In genomic region chr2:148534416-148535205, GRCh38 we compare ENCODE assay signal across 17 cellular contexts.
A peak's percentile ranks its signal among the peaks of the same experiment; 100 is the strongest.
DNase-seq lines count a peak whose midpoint lies in the region; ATAC-seq and TF ChIP-seq lines count a peak whose summit lies in the region.
"Had no signal": no experiment of that assay in that cellular context is flagged by ENCODE, and none has a peak within 500 bp of the region (broad histone marks: within the 10 kb centered on the region; RNA-seq: fewer than 3 reads in every experiment).

No MANE protein-coding gene starts in this region.

- no peak overlapping the region for H3K4me3 ChIP-seq in IMR-90 (ENCODE audit: insufficient read depth, low read depth, low read length)
- no peak overlapping the region for H3K4me3 ChIP-seq in adipocyte (ENCODE audit: low read length)
- H3K4me3 ChIP-seq in retinal pigment epithelial cell (ENCODE audit: low read length): no peak overlapping the region

- no peak for TF ChIP-seq POLR2A in IMR-90 (IDR thresholded peaks at IDR 0.05; ENCODE audit: low read depth, low read length)

- H4K8ac ChIP-seq in IMR-90 (ENCODE audit: low read depth in 2 of 2, low read length in 2 of 2): no peak overlapping the region

- no peak overlapping the region for H2BK20ac ChIP-seq in IMR-90 (ENCODE audit: low read depth, low read length)

- no peaks in the 10 kb centered on the region for H3K9me3 ChIP-seq in IMR-90 (ENCODE audit: control insufficient read depth, insufficient read depth, low read length)
- no peaks in the 10 kb centered on the region for H3K9me3 ChIP-seq in adipocyte (ENCODE audit: control insufficient read depth, low read length)

- no peak overlapping the region for H4K91ac ChIP-seq in IMR-90 (ENCODE audit: insufficient read depth, low read depth, low read length)

- H2BK5ac ChIP-seq in IMR-90 (ENCODE audit: low read depth, low read length, poor library complexity, severe bottlenecking): no peak overlapping the region

- no peak overlapping the region for H2BK120ac ChIP-seq in IMR-90 (ENCODE audit: low read depth, low read length)

- peaks cover 69% of the 10 kb centered on the region for H3K4me1 Mint-ChIP-seq in stimulated activated naive CD8-positive, alpha-beta T cell treated with anti-CD3 and anti-CD28 coated beads, Interleukin-15, amount 100 ng/mL, for 72 hours

- H3K18ac ChIP-seq in IMR-90 (ENCODE audit: low read depth, low read length): no peak overlapping the region

- dilution Hi-C loops in IMR-90 (cut with HindIII; ENCODE audit: low sequenced_read_pairs, unreplicated experiment): no loop called here

- H2AK9ac ChIP-seq in IMR-90 (replicated peaks; ENCODE audit: low read depth, low read length, poor library complexity): no peak overlapping the region

- TF ChIP-seq CTCF in IMR-90 (conservative IDR thresholded peaks at IDR 0.05; ENCODE audit: low read depth, low read length): no peak
- TF ChIP-seq CTCF in retinal pigment epithelial cell (conservative IDR thresholded peaks at IDR 0.05; ENCODE audit: low read depth, low read length): peak; percentile 39

- no peaks in the 10 kb centered on the region for H3K9me3 Mint-ChIP-seq in stimulated activated naive CD8-positive, alpha-beta T cell treated with anti-CD3 and anti-CD28 coated beads, Interleukin-15, amount 100 ng/mL, for 72 hours
- H3K9me3 Mint-ChIP-seq: CD8-positive, alpha-beta T cell; H9; natural killer cell treated with Interleukin-12 subunit alpha and Interleukin-12 subunit beta and Interleukin-15 and Interleukin-18, amount 100 ng/mL, for 72 hours had no signal

- BruUV-seq in IMR-90 (replicated peaks; lab: Mats Ljungman, UMichigan): no TSS peak

- H3K4me1 ChIP-seq in IMR-90 (ENCODE audit: control insufficient read depth, insufficient read depth, low read length) (no peaks in the 10 kb centered on the region), adipocyte (ENCODE audit: control insufficient read depth, insufficient read depth, low read length) (no peaks in the 10 kb centered on the region)

- H3K23ac ChIP-seq in IMR-90 (ENCODE audit: low read depth, low read length): no peak overlapping the region

- H3K9me1 ChIP-seq in IMR-90 (ENCODE audit: insufficient read depth, low read length): no peaks in the 10 kb centered on the region

- H3K9ac ChIP-seq in IMR-90 (ENCODE audit: low read depth, low read length) (no peak overlapping the region), adipocyte (ENCODE audit: low read length) (no peak overlapping the region)

- H2AK5ac ChIP-seq in IMR-90 (ENCODE audit: low read depth, low read length): no peak overlapping the region

- no CpG with 5 or more reads among the region's 12 CpGs for WGBS in IMR-90 (ENCODE audit: extremely low coverage in 2 of 2, insufficient read length in 1 of 2), 2 experiments

- CTCF ChIA-PET in IMR-90 (lab: Yijun Ruan, JAX): no interaction called here

- H2BK15ac ChIP-seq in IMR-90 (ENCODE audit: low read depth, low read length): no peak overlapping the region

- ATAC-seq in IMR-90 (ENCODE audit: low read depth): peak; percentile 28; the same call in 1 of the 2 replicates
- peak; percentile 86 for ATAC-seq in left ventricle myocardium superior
- ATAC-seq in stimulated activated naive CD8-positive, alpha-beta T cell treated with anti-CD3 and anti-CD28 coated beads, Interleukin-15, amount 100 ng/mL, for 72 hours: no peak
- no peak for ATAC-seq in GM18868 (IDR thresholded peaks at IDR 0.05; ENCODE audit: unreplicated experiment)
- ATAC-seq: CD8-positive, alpha-beta T cell; natural killer cell treated with Interleukin-12 subunit alpha and Interleukin-12 subunit beta and Interleukin-15 and Interleukin-18, amount 100 ng/mL, for 72 hours had no signal

- H3K14ac ChIP-seq in IMR-90 (replicated peaks; ENCODE audit: low read depth, low read length): no peak overlapping the region

- H3K4me3 Mint-ChIP-seq in stimulated activated naive CD8-positive, alpha-beta T cell treated with anti-CD3 and anti-CD28 coated beads, Interleukin-15, amount 100 ng/mL, for 72 hours: no peak overlapping the region
- H3K4me3 Mint-ChIP-seq: CD8-positive, alpha-beta T cell; H9; natural killer cell treated with Interleukin-12 subunit alpha and Interleukin-12 subunit beta and Interleukin-15 and Interleukin-18, amount 100 ng/mL, for 72 hours had no signal

- H3K56ac ChIP-seq in IMR-90 (ENCODE audit: extremely low read depth, insufficient read depth, low read length): no peak overlapping the region

- H3K27me3 Mint-ChIP-seq in stimulated activated naive CD8-positive, alpha-beta T cell treated with anti-CD3 and anti-CD28 coated beads, Interleukin-15, amount 100 ng/mL, for 72 hours: no peaks in the 10 kb centered on the region

- no peak overlapping the region for H3K4me2 ChIP-seq in IMR-90 (ENCODE audit: low read depth, low read length)

- no peaks in the 10 kb centered on the region for H3K36me3 ChIP-seq in IMR-90 (ENCODE audit: control insufficient read depth, insufficient read depth, low read length)
- no peaks in the 10 kb centered on the region for H3K36me3 ChIP-seq in adipocyte (ENCODE audit: control insufficient read depth, insufficient read depth, low read length, severe bottlenecking)

- no peaks in the 10 kb centered on the region for H3K79me1 ChIP-seq in IMR-90 (ENCODE audit: low read depth in 1 of 2, low read length in 2 of 2)

- DNase-seq in IMR-90 (no peak), adipocyte (ENCODE audit: low read depth) (peak; percentile 6), left ventricle myocardium superior (peak; percentile 59), retinal pigment epithelial cell (ENCODE audit: low read depth) (no peak), DMS153 (lab: John Stamatoyannopoulos, UW) (no peak)
- no peak for DNase-seq in stimulated activated naive CD8-positive, alpha-beta T cell treated with anti-CD3 and anti-CD28 coated beads, Interleukin-15, amount 100 ng/mL, for 72 hours
- DNase-seq in stimulated activated naive CD4-positive, alpha-beta T cell treated with Interleukin-2 at 50 U/mL for 16 hours (lab: John Stamatoyannopoulos, UW): no peak
- DNase-seq: activated CD4-positive, CD25-positive, alpha-beta regulatory T cell treated with anti-CD3 and anti-CD28 coated beads, Interleukin-2, amount 50 U/mL, for 72 hours; CD8-positive, alpha-beta T cell; effector CD8-positive, alpha-beta T cell; GF-D8; H9; kidney glomerular epithelial cell; NCI-H2171 treated with DMSO at 0.1 percent for 48 hours; small intestine had no signal

- TF ChIP-seq RAD21 in IMR-90 (IDR thresholded peaks at IDR 0.05; ENCODE audit: low read length): no peak

- no peak overlapping the region for H2AFZ ChIP-seq in IMR-90 (replicated peaks; ENCODE audit: low read length, poor library complexity)

- H3K27ac ChIP-seq in IMR-90 (ENCODE audit: insufficient read depth, low read length): no peak overlapping the region

- no peak overlapping the region for H3K4ac ChIP-seq in IMR-90 (ENCODE audit: low read depth, low read length)

- H4K20me1 ChIP-seq in IMR-90 (ENCODE audit: insufficient read depth, low read length): no peaks in the 10 kb centered on the region; the same call in 1 of the 2 replicates

- no peak overlapping the region for H3K27ac Mint-ChIP-seq in stimulated activated naive CD8-positive, alpha-beta T cell treated with anti-CD3 and anti-CD28 coated beads, Interleukin-15, amount 100 ng/mL, for 72 hours
- H3K27ac Mint-ChIP-seq: CD8-positive, alpha-beta T cell; H9; natural killer cell treated with Interleukin-12 subunit alpha and Interleukin-12 subunit beta and Interleukin-15 and Interleukin-18, amount 100 ng/mL, for 72 hours had no signal

- intact Hi-C loops in IMR-90 (cut with micrococcal nuclease) (loop anchor here (5.0 kb wide), 1 partner anchor 458 kb away; no protein-coding TSS in a partner anchor), left ventricle myocardium superior (cut with micrococcal nuclease) (no loop called here)

- H3K27me3 ChIP-seq in IMR-90 (ENCODE audit: control insufficient read depth, insufficient read depth, low read length) (peaks cover 9% of the 10 kb centered on the region), adipocyte (replicated peaks; ENCODE audit: control insufficient read depth, insufficient read depth, low read length) (peaks cover 4% of the 10 kb centered on the region)

- POLR2A ChIA-PET in IMR-90 (lab: Charles Lee; ENCODE audit: unreplicated experiment): no interaction called here

- H4K5ac ChIP-seq in IMR-90 (ENCODE audit: low read depth, low read length): no peak overlapping the region

- in situ Hi-C loops in IMR-90 (cut with MboI; ENCODE audit: low sequenced_read_pairs): no loop called here

TF ChIP-seq in IMR-90, 13 proteins besides CTCF, POLR2A, EP300 and RAD21:
- TF ChIP-seq MXI1 (IDR thresholded peaks at IDR 0.05; ENCODE audit: borderline replicate concordance, low read depth, low read length) (no peak), CEBPB (IDR thresholded peaks at IDR 0.05; ENCODE audit: low read depth, low read length) (peak; percentile 91)

Comparison
In these comparisons a context has a peak if more than half of its experiments do, and no peak if none do; other contexts are left out.
1. ATAC-seq: peak in IMR-90 (single experiment) and left ventricle myocardium superior (single experiment); none in stimulated activated naive CD8-positive, alpha-beta T cell treated with anti-CD3 and anti-CD28 coated beads, Interleukin-15, amount 100 ng/mL, for 72 hours (single experiment) and GM18868 (single experiment).
2. DNase-seq: peak in adipocyte (single experiment) and left ventricle myocardium superior (single experiment); none in IMR-90 (single experiment), retinal pigment epithelial cell (single experiment), stimulated activated naive CD8-positive, alpha-beta T cell treated with anti-CD3 and anti-CD28 coated beads, Interleukin-15, amount 100 ng/mL, for 72 hours (0 of 2), stimulated activated naive CD4-positive, alpha-beta T cell treated with Interleukin-2 at 50 U/mL for 16 hours (single experiment) and DMS153 (single experiment).